ENCODE assay signal across 22 cellular contexts in the genomic region with DNA sequence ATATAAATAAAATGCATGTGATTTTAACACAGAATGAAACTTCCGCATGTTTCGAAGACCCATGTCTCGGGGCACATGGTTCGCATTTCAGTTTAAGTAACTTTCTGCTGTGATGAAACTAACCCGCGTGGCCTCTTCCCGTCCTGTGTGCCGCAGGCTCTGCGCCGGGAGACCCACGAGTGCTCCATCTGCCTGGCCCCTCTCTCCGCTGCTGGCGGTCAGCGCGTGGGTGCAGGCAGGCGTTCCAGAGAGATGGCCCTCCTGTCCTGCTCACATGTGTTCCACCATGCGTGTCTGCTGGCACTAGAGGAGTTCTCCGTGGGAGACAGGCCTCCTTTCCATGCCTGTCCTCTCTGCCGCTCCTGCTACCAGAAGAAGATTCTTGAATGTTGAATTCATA. TPM values are rescaled to one million over a fixed set of nuclear protein-coding genes. Genes with fewer than 3 reads are reported as not detected.
DNase-seq lines count a peak whose midpoint lies in the region; ATAC-seq and TF ChIP-seq lines count a peak whose summit lies in the region.
"Had no signal": no experiment of that assay in that cellular context is flagged by ENCODE, and none has a peak within 500 bp of the region (broad histone marks: within the 10 kb centered on the region; RNA-seq: fewer than 3 reads in every experiment).

No MANE protein-coding gene starts in this region.

- TF ChIP-seq CTCF in H9 (conservative IDR thresholded peaks at IDR 0.05) = no peak

- no peaks in the 10 kb centered on the region for H3K79me1 ChIP-seq in H9 (ENCODE audit: insufficient read depth, low read depth, low read length, poor library complexity, severe bottlenecking)
- H3K79me1 ChIP-seq in neuronal stem cell (ENCODE audit: low read depth, low read length) = no peaks in the 10 kb centered on the region

- peak overlapping the region in 2 of 3 experiments; percentile 49 to 82; a peak in 2 of 7 replicates for H3K27ac Mint-ChIP-seq in H9
- H3K27ac Mint-ChIP-seq: CD4-positive, alpha-beta memory T cell had no signal

- no peak overlapping the region for H3K56ac ChIP-seq in H9 (ENCODE audit: insufficient read length, low read depth, low read length)

- H2BK20ac ChIP-seq in H9 (ENCODE audit: low read depth, low read length, poor library complexity, severe bottlenecking) = no peak overlapping the region

- H3K4me1 Mint-ChIP-seq in H9 = peaks cover 18 to 25% of the 10 kb centered on the region in 2 experiments
- H3K4me1 Mint-ChIP-seq: CD14-positive monocyte; CD4-positive, alpha-beta memory T cell; CD4-positive, CD25-positive, alpha-beta regulatory T cell; CD8-positive, alpha-beta memory T cell had no signal

- H3K27ac ChIP-seq in H9 (ENCODE audit: insufficient read length, low read depth, low read length) (no peak overlapping the region), neuronal stem cell (replicated peaks; ENCODE audit: low read length) (no peak overlapping the region)
- H3K27ac ChIP-seq: BLaER1 had no signal

- no peaks in the 10 kb centered on the region for H4K20me1 ChIP-seq in H9 (ENCODE audit: control insufficient read depth, insufficient read depth, insufficient read length)
- H4K20me1 ChIP-seq: BLaER1 had no signal

- H2BK120ac ChIP-seq in H9 (ENCODE audit: low read depth, low read length, poor library complexity, severe bottlenecking) = no peak overlapping the region
- peak overlapping the region; percentile 35 for H2BK120ac ChIP-seq in neuronal stem cell (ENCODE audit: low read depth, low read length)

- H3K27me3 ChIP-seq in H7 (ENCODE audit: control insufficient read depth, insufficient read depth, low read length) = no peaks in the 10 kb centered on the region
- H3K27me3 ChIP-seq in H9 (ENCODE audit: insufficient read depth, low read length) = no peaks in the 10 kb centered on the region
- no peaks in the 10 kb centered on the region for H3K27me3 ChIP-seq in neuronal stem cell (ENCODE audit: control insufficient read depth in 3 of 3, insufficient read depth in 3 of 3, low read depth in 1 of 3, low read length in 3 of 3)
- H3K27me3 ChIP-seq: BE2C, BLaER1 had no signal

- no peak overlapping the region for H2AK5ac ChIP-seq in H9 (ENCODE audit: insufficient read length, low read length)
- H2AK5ac ChIP-seq in neuronal stem cell (ENCODE audit: low read depth, low read length) = no peak overlapping the region

- no peaks in the 10 kb centered on the region; a peak in 1 of 5 replicates for H3K9me3 Mint-ChIP-seq in H9
- H3K9me3 Mint-ChIP-seq: CD4-positive, alpha-beta memory T cell; CD4-positive, CD25-positive, alpha-beta regulatory T cell; CD8-positive, alpha-beta memory T cell had no signal

- no peaks in the 10 kb centered on the region for H3K4me1 ChIP-seq in H9 (ENCODE audit: insufficient read depth, low read length)
- H3K4me1 ChIP-seq in neuronal stem cell (ENCODE audit: control insufficient read depth in 2 of 2, insufficient read depth in 1 of 2, low read depth in 1 of 2, low read length in 2 of 2) = peaks cover 0 to 12% of the 10 kb centered on the region in 2 donors
- H3K4me1 ChIP-seq: BE2C, BLaER1 had no signal

- H3K4me3 Mint-ChIP-seq in H9 = no peak overlapping the region
- H3K4me3 Mint-ChIP-seq: CD14-positive monocyte; CD4-positive, alpha-beta memory T cell; CD4-positive, CD25-positive, alpha-beta regulatory T cell; CD8-positive, alpha-beta memory T cell had no signal

- no peak overlapping the region for H4K91ac ChIP-seq in H9 (ENCODE audit: insufficient read length, low read depth, low read length)
- H4K91ac ChIP-seq in neuronal stem cell (ENCODE audit: low read depth, low read length, poor library complexity) = no peak overlapping the region

- H3K23me2 ChIP-seq in H9 (ENCODE audit: insufficient read length, low read depth, low read length, poor library complexity, severe bottlenecking) = no peaks in the 10 kb centered on the region

- no peak overlapping the region for H3K4me3 ChIP-seq in H7 (ENCODE audit: insufficient read depth, low read depth, low read length)
- no peak overlapping the region for H3K4me3 ChIP-seq in neuronal stem cell (ENCODE audit: low read length in 2 of 2)
- H3K4me3 ChIP-seq: BLaER1, GM12878 had no signal

- no peaks in the 10 kb centered on the region for H3K79me2 ChIP-seq in H9 (ENCODE audit: insufficient read depth, low read length)

- H3K14ac ChIP-seq in H9 (ENCODE audit: insufficient read depth, low read length) (no peak overlapping the region; the same call in 1 of the 2 replicates), neuronal stem cell (ENCODE audit: low read length) (no peak overlapping the region)

- no peak overlapping the region for H3K4me2 ChIP-seq in H9 (ENCODE audit: insufficient read depth, insufficient read length, low read length)
- no peak overlapping the region for H3K4me2 ChIP-seq in neuronal stem cell (ENCODE audit: insufficient read depth, low read length, poor library complexity, severe bottlenecking)
- H3K4me2 ChIP-seq: BLaER1 had no signal

- no peak overlapping the region for H3T11ph ChIP-seq in H9 (ENCODE audit: low read length)

- H3K9ac ChIP-seq in H9 (ENCODE audit: extremely low read depth, insufficient read length, low read length) (no peak overlapping the region), neuronal stem cell (ENCODE audit: low read depth, low read length, poor library complexity) (peak overlapping the region; percentile 26)
- H3K9ac ChIP-seq: BLaER1 had no signal

- H3K36me3 Mint-ChIP-seq in H9 (ENCODE audit: insufficient read depth in 1 of 3, low read depth in 3 of 3) = peaks cover 15 to 26% (median 20%) of the 10 kb centered on the region in 3 experiments

- no peaks in the 10 kb centered on the region for H3K9me3 ChIP-seq in H9 (ENCODE audit: control insufficient read depth, low read depth, low read length)
- H3K9me3 ChIP-seq in neuronal stem cell (replicated peaks in 1 of 2; ENCODE audit: control insufficient read depth in 2 of 2, insufficient read depth in 1 of 2, low read depth in 1 of 2, low read length in 2 of 2) = no peaks in the 10 kb centered on the region
- H3K9me3 ChIP-seq: BE2C, BLaER1 had no signal

- no peak overlapping the region for H4K5ac ChIP-seq in H9 (ENCODE audit: insufficient read length, low read depth, low read length)

- no peak overlapping the region for H3K4ac ChIP-seq in H9 (ENCODE audit: low read depth, low read length)
- no peak overlapping the region for H3K4ac ChIP-seq in neuronal stem cell (ENCODE audit: low read length)

- H3K36me3 ChIP-seq in H7 (replicated peaks; ENCODE audit: control insufficient read depth, insufficient read depth, low read length) (peaks cover 5% of the 10 kb centered on the region), neuronal stem cell (replicated peaks in 1 of 2; ENCODE audit: control insufficient read depth in 2 of 2, insufficient read depth in 2 of 2, low read length in 2 of 2) (peaks cover 5 to 74% of the 10 kb centered on the region in 2 donors)

- no CpG with 5 or more reads among the region's 19 CpGs for WGBS in H9 (ENCODE audit: extremely low coverage, insufficient read length, low lambda C conversion rate)
- WGBS in neuronal stem cell (ENCODE audit: extremely low coverage in 2 of 2, insufficient read length in 2 of 2, insufficient replicate concordance in 1 of 2), 2 donors = no CpG with 5 or more reads among the region's 19 CpGs

- H2AFZ ChIP-seq in H9 (ENCODE audit: low read length) (no peak overlapping the region), neuronal stem cell (ENCODE audit: low read length) (no peak overlapping the region)

- H4K8ac ChIP-seq in H9 (replicated peaks; ENCODE audit: insufficient read length, low read depth, low read length) = no peak overlapping the region
- no peak overlapping the region for H4K8ac ChIP-seq in neuronal stem cell (ENCODE audit: low read depth, low read length)

- no peaks in the 10 kb centered on the region for H3K27me3 Mint-ChIP-seq in H9 (ENCODE audit: low read depth)
- H3K27me3 Mint-ChIP-seq: CD4-positive, alpha-beta memory T cell; CD4-positive, CD25-positive, alpha-beta regulatory T cell had no signal

- H2BK15ac ChIP-seq in H9 (ENCODE audit: low read depth, low read length) = no peak overlapping the region
- no peak overlapping the region for H2BK15ac ChIP-seq in neuronal stem cell (ENCODE audit: low read length)

- H3K18ac ChIP-seq in H9 (ENCODE audit: insufficient read length, low read depth, low read length) = no peak overlapping the region
- no peak overlapping the region for H3K18ac ChIP-seq in neuronal stem cell (ENCODE audit: low read length)

- H2BK12ac ChIP-seq in H9 (ENCODE audit: insufficient read length, low read depth, low read length) = no peak overlapping the region
- no peak overlapping the region for H2BK12ac ChIP-seq in neuronal stem cell (ENCODE audit: low read length)

- DNase-seq in H7 (peak; percentile 23), H9 (no peak), neuronal stem cell (ENCODE audit: low spot score) (no peak)
- no peak for DNase-seq in stimulated activated CD4-positive, alpha-beta T cell treated with anti-CD3 and anti-CD28 coated beads, Interleukin-2, amount 100 ng/mL, for 48 hours
- DNase-seq: 8988T; ACHN; BE2C; C1 segment of cervical spinal cord; CD4-positive, alpha-beta memory T cell; CD8-positive, alpha-beta memory T cell; COR-L47; DMS 273 treated with DMSO at 0.1 percent for 48 hours; DMS153; DMS53; DND-41; EL; GDM1 had no signal

- H3K23ac ChIP-seq in H9 (ENCODE audit: insufficient read length, low read depth, low read length) (no peak overlapping the region), neuronal stem cell (ENCODE audit: low read depth, low read length, poor library complexity) (no peak overlapping the region)

- H2BK5ac ChIP-seq in H9 (ENCODE audit: insufficient read length, low read length) (no peak overlapping the region), neuronal stem cell (ENCODE audit: low read length) (no peak overlapping the region)

- no peak for ATAC-seq in HG03442 (IDR thresholded peaks at IDR 0.05; ENCODE audit: unreplicated experiment)
- ATAC-seq: GM12878 had no signal

RNA-seq across cellular contexts. Expression of a gene that starts 35.7 kb away (rescaled TPM):
- 1.0 and 1.1 TPM in 2 replicates for total RNA-seq in H7 (2014; rRNA removed; shearing (Covaris generic))
- 0.83 and 0.90 TPM in 2 replicates for total RNA-seq in H9 (2021)
- polyA plus RNA-seq in neuronal stem cell (2013, experiment 1 of 2) = 4.8 TPM
- polyA plus RNA-seq in neuronal stem cell (2013, experiment 2 of 2) = 5.2 TPM
